17 cellular contexts compared by ENCODE assay signal in genomic region chr6:109867970-109868358, GRCh38.
DNase-seq lines count a peak whose midpoint lies in the region; ATAC-seq, FAIRE-seq and TF ChIP-seq lines count a peak whose summit lies in the region.
"Had no signal": no experiment of that assay in that cellular context is flagged by ENCODE, and none has a peak within 500 bp of the region (broad histone marks: within the 10 kb centered on the region; RNA-seq: fewer than 3 reads in every experiment).

No MANE protein-coding gene starts in this region.

- H3K9ac ChIP-seq in astrocyte (ENCODE audit: low read length), result no peak overlapping the region

- intact Hi-C loops in sciatic nerve (cut with DNase I), result no loop called here

- H3K4me2 ChIP-seq in astrocyte (ENCODE audit: low read length), result no peak overlapping the region

- no peak overlapping the region for H3K4me3 ChIP-seq in astrocyte (ENCODE audit: insufficient read depth, low read depth, low read length)
- H3K4me3 ChIP-seq in fibroblast of villous mesenchyme (ENCODE audit: low read depth, low read length), result no peak overlapping the region

- ATAC-seq in sciatic nerve (peak; percentile 39), GM18511 (IDR thresholded peaks at IDR 0.05; ENCODE audit: unreplicated experiment) (no peak)

- no peaks in the 10 kb centered on the region for H3K36me3 Mint-ChIP-seq in astrocyte (ENCODE audit: low read depth, unreplicated experiment)

- no peaks in the 10 kb centered on the region for H3K9me3 ChIP-seq in astrocyte (ENCODE audit: insufficient read depth, low read depth, low read length)

- no peaks in the 10 kb centered on the region for H3K36me3 ChIP-seq in astrocyte (ENCODE audit: insufficient read depth, low read length)
- H3K36me3 ChIP-seq: brain microvascular endothelial cell had no signal

- H3K4me3 Mint-ChIP-seq in astrocyte (ENCODE audit: unreplicated experiment), result no peak overlapping the region

- DNase-seq in DMS79 treated with DMSO at 0.1 percent for 48 hours (lab: John Stamatoyannopoulos, UW) (peak; percentile 71), astrocyte (ENCODE audit: low read depth) (peak; percentile 17), fibroblast of villous mesenchyme (ENCODE audit: low read depth) (peak; percentile 60), sciatic nerve (ENCODE audit: low spot score) (no peak), NCI-H446 (lab: John Stamatoyannopoulos, UW) (no peak), COR-L47 (lab: John Stamatoyannopoulos, UW) (no peak), GM12891 (ENCODE audit: insufficient read length, low spot score) (no peak)
- DNase-seq: activated gamma-delta T cell; brain microvascular endothelial cell; DMS 273 treated with DMSO at 0.1 percent for 48 hours; effector CD8-positive, alpha-beta T cell; NCI-H2081 treated with DMSO at 0.1 percent for 48 hours; NCI-H748 treated with DMSO at 0.1 percent for 48 hours; SW 1271 had no signal

- H3K9me3 Mint-ChIP-seq in astrocyte (ENCODE audit: unreplicated experiment), result peaks cover 3% of the 10 kb centered on the region

- no peaks in the 10 kb centered on the region for H3K4me1 Mint-ChIP-seq in astrocyte (ENCODE audit: low read depth, unreplicated experiment)

- no peaks in the 10 kb centered on the region for H4K20me1 ChIP-seq in astrocyte (ENCODE audit: insufficient read depth, low read length)

- H3K79me2 ChIP-seq in astrocyte (ENCODE audit: insufficient read depth, low read length), result no peaks in the 10 kb centered on the region

- no peak overlapping the region for H3K27ac ChIP-seq in astrocyte (ENCODE audit: low read depth, low read length)
- H3K27ac ChIP-seq: brain microvascular endothelial cell had no signal

- no peaks in the 10 kb centered on the region for H3K27me3 ChIP-seq in astrocyte (ENCODE audit: insufficient read depth, low read length)

- FAIRE-seq in astrocyte (lab: Jason Lieb, UNC), result no peak
- FAIRE-seq in GM12891 (lab: Jason Lieb, UNC), result no peak
- FAIRE-seq: keratinocyte, RCC 7860 had no signal

- no peak overlapping the region for H3K27ac Mint-ChIP-seq in astrocyte (ENCODE audit: unreplicated experiment)

- TF ChIP-seq CTCF in astrocyte (IDR thresholded peaks at IDR 0.05; ENCODE audit: insufficient read depth, low read depth, low read length) (no peak), fibroblast of villous mesenchyme (IDR thresholded peaks at IDR 0.05; ENCODE audit: insufficient read depth, low read depth, low read length) (no peak)

- peaks cover 12% of the 10 kb centered on the region for H3K27me3 Mint-ChIP-seq in astrocyte (ENCODE audit: low read depth, unreplicated experiment)

- TF ChIP-seq POLR2A in GM12891 (IDR thresholded peaks at IDR 0.05; ENCODE audit: low read depth, low read length), result no peak

- no peak overlapping the region for H2AFZ ChIP-seq in astrocyte (ENCODE audit: low read depth, low read length)

- H3K4me1 ChIP-seq in astrocyte (ENCODE audit: insufficient read depth, low read length), result no peaks in the 10 kb centered on the region

TF ChIP-seq in GM12891, 5 proteins besides CTCF, POLR2A, EP300 and RAD21:
- TF ChIP-seq POU2F2 (IDR thresholded peaks at IDR 0.05; ENCODE audit: low read depth, low read length) (no peak), PAX5 (IDR thresholded peaks at IDR 0.05; ENCODE audit: insufficient read depth, low read length, severe bottlenecking) (no peak), TAF1 (IDR thresholded peaks at IDR 0.05; ENCODE audit: low read depth, low read length) (no peak), POLR2AphosphoS5 (IDR thresholded peaks at IDR 0.05; ENCODE audit: low read depth, low read length) (no peak), SPI1 (IDR thresholded peaks at IDR 0.05; ENCODE audit: low read depth, low read length) (no peak)

Comparison
In these comparisons a context has a peak if more than half of its experiments do, and no peak if none do; other contexts are left out.
1. DNase-seq: peak in DMS79 treated with DMSO at 0.1 percent for 48 hours (single experiment), astrocyte (single experiment) and fibroblast of villous mesenchyme (single experiment); none in sciatic nerve (single experiment), NCI-H446 (0 of 2), COR-L47 (single experiment) and GM12891 (single experiment).